ENCODE assay signal across 8 cellular contexts in the genomic region with DNA sequence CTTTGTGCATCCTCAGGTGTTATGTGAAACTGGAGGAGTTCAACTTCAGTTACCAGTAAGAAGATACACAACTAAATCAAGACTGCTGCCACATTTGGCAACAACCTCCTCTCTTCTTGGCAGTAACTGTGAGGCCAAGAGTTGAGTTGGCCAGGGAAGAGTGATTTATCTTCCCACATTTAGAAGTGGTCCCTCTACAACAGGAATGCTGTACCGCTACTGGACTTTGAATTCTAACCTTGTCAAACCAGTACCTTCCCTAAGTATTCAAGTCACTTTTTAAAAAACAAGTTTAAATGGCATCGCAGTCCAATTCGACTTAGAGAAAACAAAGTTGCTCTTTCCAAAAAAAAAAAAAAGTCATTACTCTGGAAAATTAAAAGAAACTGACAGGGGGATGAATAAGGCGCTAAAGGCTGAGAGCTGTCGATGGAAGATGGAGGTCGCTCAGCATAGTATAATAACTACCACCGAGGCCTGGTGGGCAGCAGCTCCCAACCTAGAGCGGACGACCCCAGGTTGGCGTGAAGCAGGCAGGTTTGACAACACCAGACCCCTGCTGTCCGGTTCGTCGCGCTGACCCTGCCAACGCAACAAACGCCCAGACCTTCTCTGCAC.
A peak's percentile ranks its signal among the peaks of the same experiment; 100 is the strongest.
DNase-seq lines count a peak whose midpoint lies in the region.

No MANE protein-coding gene starts in this region.

- peaks cover 7% of the 10 kb centered on the region for H3K36me3 Mint-ChIP-seq in activated T-cell treated with anti-CD3 and anti-CD28 coated beads, Interleukin-2, amount 50 U/mL, for 24 hours (ENCODE audit: low read depth)

- peak overlapping the region; percentile 91 for H3K4me3 Mint-ChIP-seq in activated T-cell treated with anti-CD3 and anti-CD28 coated beads, Interleukin-2, amount 50 U/mL, for 24 hours

- H3K4me1 ChIP-seq in subcutaneous abdominal adipose tissue (ENCODE audit: control insufficient read depth in 5 of 5, insufficient read depth in 5 of 5, low read length in 5 of 5) = peaks cover 0 to 78% (median 77%) of the 10 kb centered on the region in 5 donors

- H3K27ac ChIP-seq in caudate nucleus (ENCODE audit: low read depth, low read length) (peak overlapping the region; percentile 87), subcutaneous abdominal adipose tissue (ENCODE audit: low read depth, low read length) (peak overlapping the region; percentile 98)

- peak overlapping the region; percentile 93 to 99 (median 94) for H3K4me3 ChIP-seq in subcutaneous abdominal adipose tissue (ENCODE audit: low read depth in 1 of 5, low read length in 5 of 5)

- H3K27me3 ChIP-seq in subcutaneous abdominal adipose tissue (ENCODE audit: control insufficient read depth in 5 of 5, insufficient read depth in 4 of 5, low read length in 5 of 5) = no peaks in the 10 kb centered on the region

- no peaks in the 10 kb centered on the region for H3K27me3 Mint-ChIP-seq in activated T-cell treated with anti-CD3 and anti-CD28 coated beads, Interleukin-2, amount 50 U/mL, for 24 hours

- peaks cover 2% of the 10 kb centered on the region for H3K9me3 Mint-ChIP-seq in activated T-cell treated with anti-CD3 and anti-CD28 coated beads, Interleukin-2, amount 50 U/mL, for 24 hours

- peaks cover 74% of the 10 kb centered on the region for H3K4me1 Mint-ChIP-seq in activated T-cell treated with anti-CD3 and anti-CD28 coated beads, Interleukin-2, amount 50 U/mL, for 24 hours (ENCODE audit: low read depth)

- no peak for DNase-seq in activated T-cell treated with anti-CD3 and anti-CD28 coated beads, Interleukin-2, amount 50 U/mL, for 24 hours
- DNase-seq in activated T-cell treated with anti-CD3 and anti-CD28 coated beads, Interleukin-2, amount 50 U/mL, for 1 hour = no peak
- DNase-seq in NAMALWA (ENCODE audit: low spot score) = peak; percentile 30
- DNase-seq in caudate nucleus (lab: John Stamatoyannopoulos, UW) = peak in 8 of 61 donors; percentile 24 to 69 (median 44)
- peak; percentile 84 for DNase-seq in left kidney (ENCODE audit: low read depth, low spot score)
- no peak for DNase-seq in stimulated activated CD4-positive, alpha-beta T cell treated with anti-CD3 and anti-CD28 coated beads, Interleukin-4, amount 100 ng/mL, for 24 hours
- DNase-seq in NCI-H510A (lab: John Stamatoyannopoulos, UW) = no peak

- no peaks in the 10 kb centered on the region for H3K9me3 ChIP-seq in subcutaneous abdominal adipose tissue (ENCODE audit: control insufficient read depth in 5 of 5, low read length in 5 of 5)

- H3K36me3 ChIP-seq in subcutaneous abdominal adipose tissue (ENCODE audit: control insufficient read depth in 5 of 5, insufficient read depth in 5 of 5, low read length in 5 of 5) = no peaks in the 10 kb centered on the region

- H3K9ac ChIP-seq in subcutaneous abdominal adipose tissue (ENCODE audit: low read length in 5 of 5) = peak overlapping the region; percentile 87 to 100 (median 93)

- peak overlapping the region; percentile 86 for H3K27ac Mint-ChIP-seq in activated T-cell treated with anti-CD3 and anti-CD28 coated beads, Interleukin-2, amount 50 U/mL, for 24 hours

Comparison
In these comparisons a context has a peak if more than half of its experiments do, and no peak if none do; other contexts are left out.
1. DNase-seq: peak in NAMALWA (single experiment) and left kidney (single experiment); none in activated T-cell treated with anti-CD3 and anti-CD28 coated beads, Interleukin-2, amount 50 U/mL, for 24 hours (single experiment), activated T-cell treated with anti-CD3 and anti-CD28 coated beads, Interleukin-2, amount 50 U/mL, for 1 hour (single experiment), stimulated activated CD4-positive, alpha-beta T cell treated with anti-CD3 and anti-CD28 coated beads, Interleukin-4, amount 100 ng/mL, for 24 hours (single experiment) and NCI-H510A (single experiment).